In genomic region chrX:49258749-49259124, GRCh38 we compare ENCODE assay signal across 14 cellular contexts. TPM values are rescaled to one million over a fixed set of nuclear protein-coding genes. Genes with fewer than 3 reads are reported as not detected.
"Had no signal": no experiment of that assay in that cellular context is flagged by ENCODE, and none has a peak within 500 bp of the region (broad histone marks: within the 10 kb centered on the region; RNA-seq: fewer than 3 reads in every experiment).

No MANE protein-coding gene starts in this region.

- H3K4me1 Mint-ChIP-seq: mesothelial cell of epicardium had no signal

- H3K36me3 ChIP-seq: SJSA1, thyroid gland had no signal

- DNase-seq: activated CD8-positive, alpha-beta memory T cell treated with anti-CD3 and anti-CD28 coated beads, Interleukin-2, amount 50 U/mL, for 4 hours; caudate nucleus; cortex of kidney; effector memory CD4-positive, alpha-beta T cell; retina; SW 1271; thyroid gland had no signal

- H3K36me3 Mint-ChIP-seq: mesothelial cell of epicardium had no signal

- H3K27ac Mint-ChIP-seq: mesothelial cell of epicardium had no signal

- H3K4me3 ChIP-seq: hepatocyte, SJSA1, skin epidermis, thyroid gland had no signal

- H3K9me3 ChIP-seq: SJSA1, thyroid gland had no signal

- H3K4me1 ChIP-seq: parathyroid adenoma, SJSA1, thyroid gland had no signal

- H3K4me3 Mint-ChIP-seq: mesothelial cell of epicardium had no signal

RNA-seq across cellular contexts. Expression of gene FOXP3, which starts 5.8 kb away (rescaled TPM):
- total RNA-seq: SJSA1 had no signal

RNA-seq across cellular contexts. Expression of gene CACNA1F, which starts 25.6 kb away (rescaled TPM):
- total RNA-seq: kidney epithelial cell, SJSA1 had no signal

RNA-seq across cellular contexts. Expression of gene GAGE10, which starts 44.7 kb away (rescaled TPM):
- total RNA-seq: hepatocyte, kidney epithelial cell, lower leg skin, mesothelial cell of epicardium, SJSA1, thyroid gland had no signal
